In genomic region chr1:150696590-150696989, GRCh38 we compare ENCODE assay signal across 1 cellular context.
TF ChIP-seq lines count a peak whose summit lies in the region.

No MANE protein-coding gene starts in this region.

TF ChIP-seq in HepG2, 621 proteins besides CTCF, POLR2A, EP300 and RAD21 (continued from another document):
- TF ChIP-seq HNRNPK (IDR thresholded peaks at IDR 0.05; ENCODE audit: low read depth, low read length, poor library complexity, severe bottlenecking) (peak; percentile 55), HMG20A (CRISPR knock-in tag; IDR thresholded peaks at IDR 0.05; ENCODE audit: borderline replicate concordance) (no peak), NONO (IDR thresholded peaks at IDR 0.05) (no peak), NONO (CRISPR knock-in tag; conservative IDR thresholded peaks at IDR 0.05) (0 out of 2 replicates have a peak, but pooled peaks have one; percentile 12), SIN3B (IDR thresholded peaks at IDR 0.05; ENCODE audit: low read length) (peak; percentile 50; the same call in 1 of the 2 replicates)
